In the genomic region with DNA sequence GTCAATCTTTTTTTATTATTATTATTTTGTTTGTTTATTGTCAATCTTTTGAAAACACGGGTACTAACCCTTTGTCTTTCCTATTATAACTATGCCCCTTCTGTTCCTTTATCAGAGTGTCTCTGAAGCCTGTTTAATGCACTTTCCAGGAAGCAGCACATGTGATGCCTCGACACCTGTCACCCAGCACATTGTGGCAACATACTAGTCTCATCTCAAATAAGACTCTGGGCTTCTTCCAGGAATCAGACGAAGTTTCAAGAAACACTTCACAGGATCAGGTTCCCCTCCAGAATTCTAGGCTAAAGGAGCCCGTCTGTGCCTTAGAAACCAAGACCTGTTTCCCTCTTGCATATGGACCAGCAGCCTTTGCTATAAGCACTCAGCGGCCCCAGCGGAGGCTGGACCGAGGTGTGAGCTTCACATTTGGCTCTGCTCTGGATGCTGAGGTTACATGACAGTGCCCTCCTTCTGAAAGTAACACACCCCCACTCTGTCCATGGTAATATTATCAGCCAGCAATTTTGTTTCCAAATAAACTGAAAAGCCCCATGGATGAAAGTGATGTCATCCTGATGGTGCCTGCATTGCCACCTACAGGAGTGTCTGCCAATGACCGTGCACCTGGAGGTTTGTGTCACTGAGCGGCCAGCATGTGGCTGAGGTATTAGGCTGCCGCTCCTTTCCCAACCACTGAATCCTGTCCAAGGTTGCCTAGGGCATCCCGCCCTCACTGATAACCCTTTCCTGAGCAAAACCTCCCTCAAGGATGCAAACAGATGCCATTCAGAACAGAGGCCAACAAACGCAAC, we compare ENCODE assay signal across 10 cellular contexts. TPM values are rescaled to one million over a fixed set of nuclear protein-coding genes. Genes with fewer than 3 reads are reported as not detected.
DNase-seq lines count a peak whose midpoint lies in the region; ATAC-seq, FAIRE-seq and TF ChIP-seq lines count a peak whose summit lies in the region.
"Had no signal": no experiment of that assay in that cellular context is flagged by ENCODE, and none has a peak within 500 bp of the region (broad histone marks: within the 10 kb centered on the region; RNA-seq: fewer than 3 reads in every experiment).

No MANE protein-coding gene starts in this region.

- H3K9ac ChIP-seq in H9 (ENCODE audit: extremely low read depth, insufficient read length, low read length) (no peak overlapping the region), kidney (ENCODE audit: low read length in 2 of 2) (no peak overlapping the region)

- H2BK120ac ChIP-seq in H9 (ENCODE audit: low read depth, low read length, poor library complexity, severe bottlenecking) = no peak overlapping the region

- no peak overlapping the region for H2AFZ ChIP-seq in H9 (ENCODE audit: low read length)

- H4K91ac ChIP-seq in H9 (ENCODE audit: insufficient read length, low read depth, low read length) = no peak overlapping the region

- H3K27ac ChIP-seq in CD4-positive, CD25-positive, alpha-beta regulatory T cell (ENCODE audit: insufficient read depth, low read length, poor library complexity, severe bottlenecking) = no peak overlapping the region
- H3K27ac ChIP-seq in H9 (ENCODE audit: insufficient read length, low read depth, low read length) (no peak overlapping the region), WERI-Rb-1 (no peak overlapping the region), kidney (ENCODE audit: low read depth in 2 of 2, low read length in 2 of 2) (no peak overlapping the region)

- H3K4me1 Mint-ChIP-seq in CD4-positive, CD25-positive, alpha-beta regulatory T cell = peaks cover 0 to 4% (median 1%) of the 10 kb centered on the region in 4 donors
- peaks cover 46% of the 10 kb centered on the region in 2 experiments for H3K4me1 Mint-ChIP-seq in H9

- H3K18ac ChIP-seq in H9 (ENCODE audit: insufficient read length, low read depth, low read length) = no peak overlapping the region

- H2BK5ac ChIP-seq in H9 (ENCODE audit: insufficient read length, low read length) = no peak overlapping the region

- H3K14ac ChIP-seq in H9 (ENCODE audit: insufficient read depth, low read length) = no peak overlapping the region

- DNase-seq in CD4-positive, CD25-positive, alpha-beta regulatory T cell = peak in 1 of 3 donors; percentile 41
- DNase-seq in H9 (peak; percentile 67), WERI-Rb-1 (peak; percentile 65), kidney (no peak), NCI-H526 treated with DMSO at 0.1 percent for 48 hours (lab: John Stamatoyannopoulos, UW) (no peak)

- H3K23me2 ChIP-seq in H9 (ENCODE audit: insufficient read length, low read depth, low read length, poor library complexity, severe bottlenecking) = no peaks in the 10 kb centered on the region

- no peaks in the 10 kb centered on the region for H4K20me1 ChIP-seq in H9 (ENCODE audit: control insufficient read depth, insufficient read depth, insufficient read length)

- peaks cover 18% of the 10 kb centered on the region for H3K36me3 ChIP-seq in CD4-positive, CD25-positive, alpha-beta regulatory T cell (ENCODE audit: control insufficient read depth, insufficient read depth, low read length)
- H3K36me3 ChIP-seq in WERI-Rb-1 = no peaks in the 10 kb centered on the region
- no peaks in the 10 kb centered on the region for H3K36me3 ChIP-seq in kidney (ENCODE audit: control insufficient read depth in 1 of 2, insufficient read depth in 2 of 2, low read length in 2 of 2)

- H3K9me3 Mint-ChIP-seq in CD4-positive, CD25-positive, alpha-beta regulatory T cell = no peaks in the 10 kb centered on the region
- no peaks in the 10 kb centered on the region for H3K9me3 Mint-ChIP-seq in H9

- no peak overlapping the region for H2BK12ac ChIP-seq in H9 (ENCODE audit: insufficient read length, low read depth, low read length)

- H4K5ac ChIP-seq in H9 (ENCODE audit: insufficient read length, low read depth, low read length) = no peak overlapping the region

- no peak overlapping the region for H2BK15ac ChIP-seq in H9 (ENCODE audit: low read depth, low read length)

- no peak overlapping the region for H3K56ac ChIP-seq in H9 (ENCODE audit: insufficient read length, low read depth, low read length)

- WGBS in H9 (ENCODE audit: extremely low coverage, insufficient read length, low lambda C conversion rate) = no CpG with 5 or more reads among the region's 12 CpGs

- H3T11ph ChIP-seq in H9 (ENCODE audit: low read length) = no peak overlapping the region

- no peak overlapping the region for H3K4me3 ChIP-seq in CD4-positive, CD25-positive, alpha-beta regulatory T cell (ENCODE audit: low read depth, low read length)
- H3K4me3 ChIP-seq in WERI-Rb-1 (ENCODE audit: low read depth, low read length) (no peak overlapping the region), kidney (ENCODE audit: low read length in 2 of 2) (no peak overlapping the region)
- H3K4me3 ChIP-seq: lung had no signal

- H3K4me2 ChIP-seq in H9 (ENCODE audit: insufficient read depth, insufficient read length, low read length) = no peak overlapping the region

- H3K23ac ChIP-seq in H9 (ENCODE audit: insufficient read length, low read depth, low read length) = no peak overlapping the region

- peak overlapping the region in 2 of 3 donors; percentile 20 to 58 for H3K27ac Mint-ChIP-seq in CD4-positive, CD25-positive, alpha-beta regulatory T cell
- no peak overlapping the region for H3K27ac Mint-ChIP-seq in H9

- no peak for FAIRE-seq in kidney (lab: Jason Lieb, UNC)
- FAIRE-seq: HTR-8/SVneo had no signal

- ATAC-seq in CD4-positive, CD25-positive, alpha-beta regulatory T cell (ENCODE audit: low read depth in 2 of 2) = no peak
- ATAC-seq in HG03139 (IDR thresholded peaks at IDR 0.05; ENCODE audit: unreplicated experiment) = no peak
- ATAC-seq in activated CD4-positive, CD25-positive, alpha-beta regulatory T cell treated with anti-CD3 and anti-CD28 coated beads, Interleukin-2, amount 50 U/mL, for 24 hours = no peak
- ATAC-seq in GM18868 (IDR thresholded peaks at IDR 0.05; ENCODE audit: unreplicated experiment) = no peak

- no peak overlapping the region for H4K8ac ChIP-seq in H9 (replicated peaks; ENCODE audit: insufficient read length, low read depth, low read length)

- no peaks in the 10 kb centered on the region for H3K9me3 ChIP-seq in CD4-positive, CD25-positive, alpha-beta regulatory T cell (ENCODE audit: control insufficient read depth in 2 of 2, low read length in 2 of 2)
- H3K9me3 ChIP-seq in H9 (ENCODE audit: control insufficient read depth, low read depth, low read length) = no peaks in the 10 kb centered on the region
- no peaks in the 10 kb centered on the region for H3K9me3 ChIP-seq in WERI-Rb-1 (ENCODE audit: severe bottlenecking)
- no peaks in the 10 kb centered on the region for H3K9me3 ChIP-seq in kidney (ENCODE audit: control insufficient read depth in 1 of 2, low read length in 2 of 2)

- H3K4me3 Mint-ChIP-seq in CD4-positive, CD25-positive, alpha-beta regulatory T cell = no peak overlapping the region
- no peak overlapping the region for H3K4me3 Mint-ChIP-seq in H9

- no peaks in the 10 kb centered on the region for H3K4me1 ChIP-seq in CD4-positive, CD25-positive, alpha-beta regulatory T cell (ENCODE audit: control insufficient read depth, insufficient read depth, low read length, poor library complexity, severe bottlenecking)
- peaks cover 15% of the 10 kb centered on the region for H3K4me1 ChIP-seq in H9 (ENCODE audit: insufficient read depth, low read length)
- no peaks in the 10 kb centered on the region for H3K4me1 ChIP-seq in kidney (ENCODE audit: control insufficient read depth in 1 of 2, insufficient read depth in 1 of 2, low read depth in 1 of 2, low read length in 2 of 2)

- H2AK5ac ChIP-seq in H9 (ENCODE audit: insufficient read length, low read length) = no peak overlapping the region

- no peaks in the 10 kb centered on the region for H3K27me3 Mint-ChIP-seq in CD4-positive, CD25-positive, alpha-beta regulatory T cell
- H3K27me3 Mint-ChIP-seq in H9 (ENCODE audit: low read depth) = no peaks in the 10 kb centered on the region; the same call in none of the 2 replicates

- no peaks in the 10 kb centered on the region for H3K79me1 ChIP-seq in H9 (ENCODE audit: insufficient read depth, low read depth, low read length, poor library complexity, severe bottlenecking)

- H3K4ac ChIP-seq in H9 (ENCODE audit: low read depth, low read length) = no peak overlapping the region

- no peaks in the 10 kb centered on the region for H3K79me2 ChIP-seq in H9 (ENCODE audit: insufficient read depth, low read length)

- intact Hi-C loops in kidney (cut with DNase I) = no loop called here

- H3K27me3 ChIP-seq in CD4-positive, CD25-positive, alpha-beta regulatory T cell (ENCODE audit: control insufficient read depth, insufficient read depth, low read length) = no peaks in the 10 kb centered on the region
- H3K27me3 ChIP-seq in H9 (ENCODE audit: insufficient read depth, low read length) (no peaks in the 10 kb centered on the region), WERI-Rb-1 (ENCODE audit: insufficient read depth, low read depth, severe bottlenecking) (no peaks in the 10 kb centered on the region)

- no peak overlapping the region for H2BK20ac ChIP-seq in H9 (ENCODE audit: low read depth, low read length, poor library complexity, severe bottlenecking)

- peak; percentile 57 for TF ChIP-seq CTCF in H9 (conservative IDR thresholded peaks at IDR 0.05)
- peak; percentile 60 for TF ChIP-seq CTCF in WERI-Rb-1 (IDR thresholded peaks at IDR 0.05; ENCODE audit: low read depth, low read length)
- TF ChIP-seq CTCF in kidney (IDR thresholded peaks at IDR 0.05; ENCODE audit: borderline replicate concordance, extremely low read depth, insufficient read depth) = peak; percentile 13

- H3K36me3 Mint-ChIP-seq in CD4-positive, CD25-positive, alpha-beta regulatory T cell = peaks cover 15% of the 10 kb centered on the region
- no peaks in the 10 kb centered on the region for H3K36me3 Mint-ChIP-seq in H9 (ENCODE audit: insufficient read depth in 1 of 3, low read depth in 3 of 3)

RNA-seq across cellular contexts. Expression of a gene that starts 38.1 kb away (rescaled TPM):
- total RNA-seq in CD4-positive, CD25-positive, alpha-beta regulatory T cell = 13.5 TPM
- under 1 TPM; 0.06 to 0.98 (median 0.65) TPM for polyA plus RNA-seq in CD4-positive, CD25-positive, alpha-beta regulatory T cell
- 99.0 and 108 TPM in 2 replicates for total RNA-seq in H9 (2021)
- total RNA-seq in kidney = 2.4 TPM
- polyA plus RNA-seq in kidney (ENCODE audit: insufficient read depth, low read depth, low replicate concordance) = 0.04 TPM

Comparison
In these comparisons a context has a peak if more than half of its experiments do, and no peak if none do; other contexts are left out.
1. DNase-seq: peak in H9 (single experiment) and WERI-Rb-1 (single experiment); none in kidney (single experiment) and NCI-H526 treated with DMSO at 0.1 percent for 48 hours (single experiment).
2. H3K27ac Mint-ChIP-seq: peak in CD4-positive, CD25-positive, alpha-beta regulatory T cell (2 of 3); none in H9 (0 of 3).
3. Peak in every context shown above with its lines, with median percentiles within 50 percentile points of each other: CTCF ChIP-seq.